In genomic region chr6:132414761-132415160, GRCh38 we compare ENCODE assay signal across 14 cellular contexts. TPM values are rescaled to one million over a fixed set of nuclear protein-coding genes. Genes with fewer than 3 reads are reported as not detected.
DNase-seq lines count a peak whose midpoint lies in the region; ATAC-seq and TF ChIP-seq lines count a peak whose summit lies in the region.
"Had no signal": no experiment of that assay in that cellular context is flagged by ENCODE, and none has a peak within 500 bp of the region (broad histone marks: within the 10 kb centered on the region; RNA-seq: fewer than 3 reads in every experiment).

No MANE protein-coding gene starts in this region.

- POLR2A ChIA-PET in CD8-positive, alpha-beta T cell (lab: Charles Lee), result no interaction called here

- H3K36me3 Mint-ChIP-seq in activated T-helper 2 cell treated with anti-CD3 and anti-CD28 coated beads, Interferon-gamma antibody, Interleukin-2, Interleukin-4, amounts not matched to agents 10 μg/mL and 5 μg/mL and 100 μg/mL, durations not matched to agents 14 hours and 24 hours and 36 hours (ENCODE audit: low read depth), result no peaks in the 10 kb centered on the region
- no peaks in the 10 kb centered on the region for H3K36me3 Mint-ChIP-seq in CD8-positive, alpha-beta T cell
- H3K36me3 Mint-ChIP-seq: CD8-positive, alpha-beta memory T cell had no signal

- H3K27ac ChIP-seq in OCI-LY3 (ENCODE audit: low read length), result no peak overlapping the region
- no peak overlapping the region for H3K27ac ChIP-seq in CD8-positive, alpha-beta T cell (ENCODE audit: low read depth, low read length)

- H3K9me3 Mint-ChIP-seq in activated T-helper 2 cell treated with anti-CD3 and anti-CD28 coated beads, Interferon-gamma antibody, Interleukin-2, Interleukin-4, amounts not matched to agents 10 μg/mL and 5 μg/mL and 100 μg/mL, durations not matched to agents 14 hours and 24 hours and 36 hours, result no peaks in the 10 kb centered on the region
- peaks cover 9% of the 10 kb centered on the region for H3K9me3 Mint-ChIP-seq in CD8-positive, alpha-beta T cell

- no peak overlapping the region for H3K9ac ChIP-seq in OCI-LY3 (ENCODE audit: low read length)

- peaks cover 21% of the 10 kb centered on the region for H3K27me3 ChIP-seq in OCI-LY3 (ENCODE audit: low read depth, low read length)
- H3K27me3 ChIP-seq in CD8-positive, alpha-beta T cell (ENCODE audit: insufficient read depth, low read length), result no peaks in the 10 kb centered on the region

- TF ChIP-seq CTCF in OCI-LY3 (IDR thresholded peaks at IDR 0.05; ENCODE audit: low read depth, low read length), result no peak
- no peak for TF ChIP-seq CTCF in CD8-positive, alpha-beta T cell (IDR thresholded peaks at IDR 0.05)

- H3K27ac Mint-ChIP-seq in activated T-helper 2 cell treated with anti-CD3 and anti-CD28 coated beads, Interferon-gamma antibody, Interleukin-2, Interleukin-4, amounts not matched to agents 10 μg/mL and 5 μg/mL and 100 μg/mL, durations not matched to agents 14 hours and 24 hours and 36 hours, result no peak overlapping the region
- no peak overlapping the region for H3K27ac Mint-ChIP-seq in CD8-positive, alpha-beta T cell
- H3K27ac Mint-ChIP-seq: CD8-positive, alpha-beta memory T cell; H9 had no signal

- ATAC-seq in sciatic nerve (peak; percentile 56), HG02840 (IDR thresholded peaks at IDR 0.05; ENCODE audit: low FRiP score, unreplicated experiment) (no peak)
- no peak for ATAC-seq in CD8-positive, alpha-beta T cell

- no peaks in the 10 kb centered on the region for H3K36me3 ChIP-seq in OCI-LY3 (replicated peaks; ENCODE audit: low read depth, low read length)
- H3K36me3 ChIP-seq in CD8-positive, alpha-beta T cell (ENCODE audit: insufficient read depth, low read length), result no peaks in the 10 kb centered on the region

- H3K79me2 ChIP-seq in OCI-LY3 (ENCODE audit: low read length), result no peaks in the 10 kb centered on the region

- H3K4me3 ChIP-seq in OCI-LY3 (ENCODE audit: low read length), result peak overlapping the region; percentile 29
- no peak overlapping the region for H3K4me3 ChIP-seq in CD8-positive, alpha-beta T cell (ENCODE audit: low read depth, low read length)

- DNase-seq in ELR (ENCODE audit: low read depth) (peak; percentile 68), foreskin melanocyte (peak; percentile 25), sciatic nerve (ENCODE audit: low spot score) (no peak)
- no peak for DNase-seq in activated T-helper 2 cell treated with anti-CD3 and anti-CD28 coated beads, Interferon-gamma antibody, Interleukin-2, Interleukin-4, amounts not matched to agents 10 μg/mL and 5 μg/mL and 100 μg/mL, durations not matched to agents 14 hours and 24 hours and 36 hours (ENCODE audit: low spot score)
- no peak for DNase-seq in CD8-positive, alpha-beta T cell
- DNase-seq: CD8-positive, alpha-beta memory T cell; H9; Karpas-422; NCI-H1930; NCI-H2171; NCI-H510A; NCI-H82 had no signal

- H2AFZ ChIP-seq in OCI-LY3 (ENCODE audit: low read depth, low read length), result no peak overlapping the region

- CTCF ChIA-PET in CD8-positive, alpha-beta T cell (lab: Charles Lee), result no interaction called here

- H3K4me3 Mint-ChIP-seq in activated T-helper 2 cell treated with anti-CD3 and anti-CD28 coated beads, Interferon-gamma antibody, Interleukin-2, Interleukin-4, amounts not matched to agents 10 μg/mL and 5 μg/mL and 100 μg/mL, durations not matched to agents 14 hours and 24 hours and 36 hours (ENCODE audit: low read depth), result no peak overlapping the region
- no peak overlapping the region for H3K4me3 Mint-ChIP-seq in CD8-positive, alpha-beta T cell
- H3K4me3 Mint-ChIP-seq: CD8-positive, alpha-beta memory T cell; H9 had no signal

- no peaks in the 10 kb centered on the region for H4K20me1 ChIP-seq in OCI-LY3 (ENCODE audit: insufficient read depth, low read length)

- peaks cover 11% of the 10 kb centered on the region; the same call in 1 of the 2 replicates for H3K9me3 ChIP-seq in OCI-LY3 (ENCODE audit: insufficient read depth, low read length)
- no peaks in the 10 kb centered on the region for H3K9me3 ChIP-seq in CD8-positive, alpha-beta T cell (ENCODE audit: low read length)

- intact Hi-C loops in sciatic nerve (cut with DNase I), result no loop called here
- intact Hi-C loops in activated T-helper 2 cell treated with anti-CD3 and anti-CD28 coated beads, Interferon-gamma antibody, Interleukin-2, Interleukin-4, amounts not matched to agents 10 μg/mL and 5 μg/mL and 100 μg/mL, durations not matched to agents 14 hours and 24 hours and 36 hours (cut with micrococcal nuclease), result no loop called here
- intact Hi-C loops in CD8-positive, alpha-beta T cell (cut with DNase I, micrococcal nuclease), result no loop called here

- peaks cover 21% of the 10 kb centered on the region for H3K27me3 Mint-ChIP-seq in activated T-helper 2 cell treated with anti-CD3 and anti-CD28 coated beads, Interferon-gamma antibody, Interleukin-2, Interleukin-4, amounts not matched to agents 10 μg/mL and 5 μg/mL and 100 μg/mL, durations not matched to agents 14 hours and 24 hours and 36 hours (ENCODE audit: low read depth)
- peaks cover 13% of the 10 kb centered on the region for H3K27me3 Mint-ChIP-seq in CD8-positive, alpha-beta T cell (ENCODE audit: low read depth)

- H3K4me2 ChIP-seq in OCI-LY3 (ENCODE audit: low read length), result peak overlapping the region; percentile 64

- no peaks in the 10 kb centered on the region for H3K4me1 Mint-ChIP-seq in activated T-helper 2 cell treated with anti-CD3 and anti-CD28 coated beads, Interferon-gamma antibody, Interleukin-2, Interleukin-4, amounts not matched to agents 10 μg/mL and 5 μg/mL and 100 μg/mL, durations not matched to agents 14 hours and 24 hours and 36 hours (ENCODE audit: low read depth)
- H3K4me1 Mint-ChIP-seq in CD8-positive, alpha-beta T cell (ENCODE audit: low read depth), result no peaks in the 10 kb centered on the region
- H3K4me1 Mint-ChIP-seq: CD8-positive, alpha-beta memory T cell; H9 had no signal

- H3K4me1 ChIP-seq in OCI-LY3 (ENCODE audit: low read length), result peaks cover 29% of the 10 kb centered on the region
- H3K4me1 ChIP-seq in CD8-positive, alpha-beta T cell (ENCODE audit: insufficient read depth, low read length), result no peaks in the 10 kb centered on the region

RNA-seq across cellular contexts. Expression of gene MOXD1, which starts 13.5 kb away (rescaled TPM):
- 14.2 TPM for total RNA-seq in sciatic nerve
- total RNA-seq in activated T-helper 2 cell treated with anti-CD3 and anti-CD28 coated beads, Interferon-gamma antibody, Interleukin-2, Interleukin-4, amounts not matched to agents 10 μg/mL and 5 μg/mL and 100 μg/mL, durations not matched to agents 14 hours and 24 hours and 36 hours, result not detected in 2 replicates
- not detected for total RNA-seq in CD8-positive, alpha-beta T cell
- total RNA-seq: CD8-positive, alpha-beta memory T cell had no signal

Comparison
In these comparisons a context has a peak if more than half of its experiments do, and no peak if none do; other contexts are left out.
1. DNase-seq: peak in ELR (single experiment) and foreskin melanocyte (single experiment); none in sciatic nerve (single experiment), activated T-helper 2 cell treated with anti-CD3 and anti-CD28 coated beads, Interferon-gamma antibody, Interleukin-2, Interleukin-4, amounts not matched to agents 10 μg/mL and 5 μg/mL and 100 μg/mL, durations not matched to agents 14 hours and 24 hours and 36 hours (single experiment) and CD8-positive, alpha-beta T cell (0 of 7).
2. RNA of gene MOXD1, which starts 13.5 kb away (total RNA-seq): 14.2 TPM in sciatic nerve (single experiment); not detected in activated T-helper 2 cell treated with anti-CD3 and anti-CD28 coated beads, Interferon-gamma antibody, Interleukin-2, Interleukin-4, amounts not matched to agents 10 μg/mL and 5 μg/mL and 100 μg/mL, durations not matched to agents 14 hours and 24 hours and 36 hours and not detected in CD8-positive, alpha-beta T cell; every median in the first group is over 10 times any median in the second.